8 cellular contexts compared by ENCODE assay signal in the genomic region with DNA sequence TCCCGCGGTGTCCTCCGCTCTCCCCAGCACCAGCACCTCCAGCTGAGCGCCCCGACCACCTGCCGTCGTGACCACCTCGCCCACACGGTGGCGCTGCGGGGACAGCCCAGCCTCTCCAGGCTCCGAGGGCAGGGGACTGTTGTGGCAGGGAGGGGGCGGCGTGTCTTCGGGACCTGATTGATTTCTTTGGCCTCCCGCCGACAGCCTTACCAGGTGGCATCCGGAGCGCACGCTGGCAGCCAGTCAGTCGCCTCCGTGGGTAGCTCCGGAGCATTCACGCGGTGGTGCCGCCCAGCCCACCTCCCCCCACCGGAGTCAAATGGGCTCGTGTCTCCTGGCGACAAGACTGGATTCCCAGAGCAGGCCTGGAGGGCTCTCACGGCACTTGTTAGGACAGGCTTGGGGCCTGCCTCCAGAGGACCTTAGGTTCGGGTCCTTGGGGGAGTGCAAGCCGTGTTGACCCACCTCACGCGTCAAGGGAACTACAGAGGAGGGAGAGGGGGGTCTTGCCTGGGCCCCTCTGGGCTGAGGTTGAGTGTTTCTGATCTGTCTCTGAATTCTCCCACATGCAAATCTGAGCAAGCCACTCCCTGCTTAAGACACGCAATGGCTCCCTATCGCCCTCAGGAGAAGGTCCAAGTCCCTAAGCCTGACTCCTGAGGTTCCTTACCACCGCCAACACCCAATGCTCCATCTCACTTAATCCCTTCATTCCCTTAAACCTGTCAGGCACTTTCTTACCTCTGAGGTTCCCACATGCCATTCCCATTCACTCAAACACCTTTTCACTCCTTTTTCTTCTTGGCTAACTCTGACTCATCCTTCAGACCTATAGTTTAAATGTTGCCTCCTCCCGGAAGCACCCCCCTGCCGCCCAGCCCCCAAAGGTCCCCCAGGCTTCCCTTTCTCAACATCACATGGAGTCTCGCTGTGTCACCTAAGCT. TPM values are rescaled to one million over a fixed set of nuclear protein-coding genes. Genes with fewer than 3 reads are reported as not detected.
A peak's percentile ranks its signal among the peaks of the same experiment; 100 is the strongest.
DNase-seq lines count a peak whose midpoint lies in the region; ATAC-seq and TF ChIP-seq lines count a peak whose summit lies in the region.

No MANE protein-coding gene starts in this region.

- CTCF ChIA-PET in PC-3 (lab: Charles Lee): interaction anchor here (0.5 to 0.8 kb wide), 3 partner anchors 23 to 418 kb away, joined by 3 read pairs; no protein-coding TSS in a partner anchor

- H3K9me3 ChIP-seq in HUES6 (ENCODE audit: control insufficient read depth, insufficient read depth, low read depth, low read length) (no peaks in the 10 kb centered on the region), PC-3 (ENCODE audit: low read length) (no peaks in the 10 kb centered on the region), fibroblast of lung (ENCODE audit: control insufficient read depth, insufficient read depth, low read depth, low read length) (no peaks in the 10 kb centered on the region)

- H3K4me3 Mint-ChIP-seq in activated T-cell treated with anti-CD3 and anti-CD28 coated beads, Interleukin-2, amount 50 U/mL, for 4 hours: peak overlapping the region; percentile 7
- H3K4me3 Mint-ChIP-seq in natural killer cell: no peak overlapping the region
- no peak overlapping the region for H3K4me3 Mint-ChIP-seq in stimulated activated effector memory CD8-positive, alpha-beta T cell treated with anti-CD3 and anti-CD28 coated beads, Interleukin-12 subunit alpha, Interleukin-12 subunit beta, amount 100 ng/mL, for 72 hours

- POLR2A ChIA-PET in PC-3 (lab: Charles Lee; ENCODE audit: unreplicated experiment): interaction anchor here (0.6 kb wide), 1 partner anchor 88 kb away, joined by 5 read pairs; no protein-coding TSS in a partner anchor

- peak; percentile 77 for TF ChIP-seq CTCF in PC-3 (conservative IDR thresholded peaks at IDR 0.05; ENCODE audit: low read depth, low read length)
- peak; percentile 71 to 74 for TF ChIP-seq CTCF in fibroblast of lung (conservative IDR thresholded peaks at IDR 0.05 in 1 of 2, IDR thresholded peaks at IDR 0.05 in 1 of 2; ENCODE audit: low read depth in 1 of 2, low read length in 2 of 2)
- peak; percentile 90 for TF ChIP-seq CTCF in natural killer cell (IDR thresholded peaks at IDR 0.05)

- peaks cover under 1% of the 10 kb centered on the region for H3F3A ChIP-seq in PC-3 (ENCODE audit: low read length, unreplicated experiment)

- no peak overlapping the region for H3K27ac Mint-ChIP-seq in natural killer cell
- H3K27ac Mint-ChIP-seq in stimulated activated effector memory CD8-positive, alpha-beta T cell treated with anti-CD3 and anti-CD28 coated beads, Interleukin-12 subunit alpha, Interleukin-12 subunit beta, amount 100 ng/mL, for 72 hours: no peak overlapping the region

- peak; percentile 6 for DNase-seq in NK-92 treated with Interleukin-12 subunit alpha and Interleukin-12 subunit beta, amount 100 ng/mL, for 24 hours (lab: John Stamatoyannopoulos, UW)
- DNase-seq in NK-92 (lab: John Stamatoyannopoulos, UW; ENCODE audit: unreplicated experiment) (no peak), PC-3 (peak; percentile 77), fibroblast of lung (ENCODE audit: low read depth in 2 of 2) (peak; percentile 45 to 47), natural killer cell (peak; percentile 75)
- DNase-seq in activated T-cell treated with anti-CD3 and anti-CD28 coated beads, Interleukin-2, amount 50 U/mL, for 4 hours: peak; percentile 57
- peak; percentile 77 to 88 for DNase-seq in stimulated activated effector memory CD8-positive, alpha-beta T cell treated with anti-CD3 and anti-CD28 coated beads, Interleukin-12 subunit alpha, Interleukin-12 subunit beta, amount 100 ng/mL, for 72 hours (ENCODE audit: low spot score in 2 of 2)

- H3K4me3 ChIP-seq in HUES6 (ENCODE audit: low read depth, low read length) (peak overlapping the region; percentile 57), PC-3 (ENCODE audit: low read length) (peak overlapping the region; percentile 60), fibroblast of lung (replicated peaks in 1 of 4; ENCODE audit: control extremely low read depth in 1 of 4, insufficient read depth in 1 of 4, low read depth in 3 of 4, low read length in 4 of 4) (peak overlapping the region in 2 of 4 experiments; percentile 25 to 45)

- peak overlapping the region; percentile 64; the same call in 1 of the 2 replicates for H2AFZ ChIP-seq in PC-3 (ENCODE audit: low read length)
- no peak overlapping the region for H2AFZ ChIP-seq in fibroblast of lung (ENCODE audit: low read length)

- intact Hi-C loops in PC-3 (cut with micrococcal nuclease): loop anchor here (2.0 kb wide), 1 partner anchor 134 kb away; no protein-coding TSS in a partner anchor
- intact Hi-C loops in natural killer cell (cut with micrococcal nuclease): loop anchor here (1.0 kb wide), 1 partner anchor 441 kb away; no protein-coding TSS in a partner anchor

- no peaks in the 10 kb centered on the region for H3K36me3 Mint-ChIP-seq in activated T-cell treated with anti-CD3 and anti-CD28 coated beads, Interleukin-2, amount 50 U/mL, for 4 hours (ENCODE audit: insufficient read depth)
- no peaks in the 10 kb centered on the region for H3K36me3 Mint-ChIP-seq in natural killer cell
- no peaks in the 10 kb centered on the region for H3K36me3 Mint-ChIP-seq in stimulated activated effector memory CD8-positive, alpha-beta T cell treated with anti-CD3 and anti-CD28 coated beads, Interleukin-12 subunit alpha, Interleukin-12 subunit beta, amount 100 ng/mL, for 72 hours

- H4K20me1 ChIP-seq in PC-3 (ENCODE audit: low read length): no peaks in the 10 kb centered on the region
- no peaks in the 10 kb centered on the region for H4K20me1 ChIP-seq in fibroblast of lung (ENCODE audit: control insufficient read depth, extremely low read depth, insufficient read depth, low read length)

- peak overlapping the region; percentile 19 for H3K9ac ChIP-seq in HUES6 (ENCODE audit: low read length)
- peak overlapping the region; percentile 39 for H3K9ac ChIP-seq in PC-3 (ENCODE audit: low read length)
- H3K9ac ChIP-seq in fibroblast of lung (ENCODE audit: insufficient read depth, low read length): no peak overlapping the region

- H3K4me1 Mint-ChIP-seq in activated T-cell treated with anti-CD3 and anti-CD28 coated beads, Interleukin-2, amount 50 U/mL, for 4 hours (ENCODE audit: low read depth): peaks cover 3% of the 10 kb centered on the region
- peaks cover 0 to 20% of the 10 kb centered on the region in 2 donors for H3K4me1 Mint-ChIP-seq in natural killer cell
- H3K4me1 Mint-ChIP-seq in stimulated activated effector memory CD8-positive, alpha-beta T cell treated with anti-CD3 and anti-CD28 coated beads, Interleukin-12 subunit alpha, Interleukin-12 subunit beta, amount 100 ng/mL, for 72 hours: peaks cover 6% of the 10 kb centered on the region

- H3K9me2 ChIP-seq in PC-3 (replicated peaks; ENCODE audit: low read length): no peaks in the 10 kb centered on the region

- peaks cover 36% of the 10 kb centered on the region for H3K27me3 Mint-ChIP-seq in activated T-cell treated with anti-CD3 and anti-CD28 coated beads, Interleukin-2, amount 50 U/mL, for 4 hours (ENCODE audit: low read depth)
- H3K27me3 Mint-ChIP-seq in natural killer cell (ENCODE audit: low read depth in 2 of 2): peaks cover 7 to 18% of the 10 kb centered on the region in 2 donors

- H3K79me2 ChIP-seq in PC-3 (ENCODE audit: low read length) (no peaks in the 10 kb centered on the region), fibroblast of lung (ENCODE audit: control insufficient read depth, insufficient read depth, low read length) (no peaks in the 10 kb centered on the region)

- no TSS peak for BruUV-seq in PC-3 (replicated peaks; lab: Mats Ljungman, UMichigan)

- ATAC-seq in PC-3: peak; percentile 55
- ATAC-seq in activated T-cell treated with anti-CD3 and anti-CD28 coated beads, Interleukin-2, amount 50 U/mL, for 4 hours: peak; percentile 78 to 80
- ATAC-seq in natural killer cell: peak; percentile 79 to 91 (median 88)
- peak; percentile 71 for ATAC-seq in stimulated activated effector memory CD8-positive, alpha-beta T cell treated with anti-CD3 and anti-CD28 coated beads, Interleukin-12 subunit alpha, Interleukin-12 subunit beta, amount 100 ng/mL, for 72 hours

- H3K27me3 ChIP-seq in HUES6 (ENCODE audit: control insufficient read depth, insufficient read depth, low read length) (peaks cover 31% of the 10 kb centered on the region), PC-3 (ENCODE audit: low read length) (no peaks in the 10 kb centered on the region), fibroblast of lung (ENCODE audit: control insufficient read depth, insufficient read depth, low read length) (peaks cover 14% of the 10 kb centered on the region)

- no peaks in the 10 kb centered on the region; the same call in 1 of the 2 replicates for H3K4me1 ChIP-seq in HUES6 (ENCODE audit: control insufficient read depth, insufficient read depth, low read length)
- peaks cover 10% of the 10 kb centered on the region for H3K4me1 ChIP-seq in PC-3 (ENCODE audit: insufficient read depth, low read length)
- H3K4me1 ChIP-seq in fibroblast of lung (ENCODE audit: control insufficient read depth, extremely low read depth, insufficient read depth, low read length): no peaks in the 10 kb centered on the region

- H3K4me2 ChIP-seq in PC-3 (ENCODE audit: low read length) (peak overlapping the region; percentile 80), fibroblast of lung (ENCODE audit: extremely low read depth, insufficient read depth, low read length) (peak overlapping the region; percentile 46)

- no peaks in the 10 kb centered on the region for H3K36me3 ChIP-seq in HUES6 (ENCODE audit: control insufficient read depth, insufficient read depth, low read length)
- H3K36me3 ChIP-seq in PC-3 (ENCODE audit: low read depth, low read length): no peaks in the 10 kb centered on the region
- H3K36me3 ChIP-seq in fibroblast of lung (ENCODE audit: control insufficient read depth, insufficient read depth, low read length): no peaks in the 10 kb centered on the region

- H3K9me3 Mint-ChIP-seq in activated T-cell treated with anti-CD3 and anti-CD28 coated beads, Interleukin-2, amount 50 U/mL, for 4 hours: no peaks in the 10 kb centered on the region
- no peaks in the 10 kb centered on the region for H3K9me3 Mint-ChIP-seq in natural killer cell
- H3K9me3 Mint-ChIP-seq in stimulated activated effector memory CD8-positive, alpha-beta T cell treated with anti-CD3 and anti-CD28 coated beads, Interleukin-12 subunit alpha, Interleukin-12 subunit beta, amount 100 ng/mL, for 72 hours: no peaks in the 10 kb centered on the region

- H3K27ac ChIP-seq in HUES6 (ENCODE audit: low read depth, low read length) (no peak overlapping the region), PC-3 (ENCODE audit: low read length) (peak overlapping the region; percentile 4; the same call in 1 of the 2 replicates), fibroblast of lung (ENCODE audit: insufficient read depth, low read length) (no peak overlapping the region)

RNA-seq across cellular contexts. Expression of gene GGTA1, which starts 51.2 kb away (rescaled TPM):
- not detected in 2 replicates for total RNA-seq in PC-3 (2014; rRNA removed)
- not detected for total RNA-seq in activated T-cell treated with anti-CD3 and anti-CD28 coated beads, Interleukin-2, amount 50 U/mL, for 4 hours
- total RNA-seq in fibroblast of lung: under 0.01 TPM in 1 of 2 replicates, not detected in the other
- polyA plus RNA-seq in fibroblast of lung: 0.03 TPM in 1 of 2 replicates, not detected in the other
- polyA plus RNA-seq in fibroblast of lung (2012): 0.13 and 0.16 TPM in 2 replicates
- not detected in 2 replicates for polyA minus RNA-seq in fibroblast of lung (ENCODE audit: low replicate concordance)
- total RNA-seq in natural killer cell: under 1 TPM; 0.23 to 0.87 (median 0.55) TPM
